ENCODE assay signal across 14 cellular contexts in the genomic region with DNA sequence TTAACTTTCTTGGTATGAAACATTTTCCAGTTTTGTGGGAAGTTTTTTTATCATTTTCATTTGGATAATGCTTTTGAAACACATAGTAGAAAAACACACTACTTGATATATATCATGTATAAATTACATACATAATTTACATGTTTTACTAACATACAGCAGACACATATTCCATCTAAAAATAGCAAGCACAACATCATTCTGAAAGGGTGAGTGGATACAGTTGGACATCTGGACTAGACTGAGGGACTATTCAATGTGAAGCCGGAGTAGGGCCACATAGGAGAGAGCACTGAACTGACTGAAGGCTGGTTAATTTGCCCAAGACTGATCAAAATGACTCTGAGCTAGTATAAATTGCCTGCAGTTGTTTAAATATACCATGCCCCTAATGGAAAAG. TPM values are rescaled to one million over a fixed set of nuclear protein-coding genes. Genes with fewer than 3 reads are reported as not detected.
DNase-seq lines count a peak whose midpoint lies in the region; ATAC-seq and TF ChIP-seq lines count a peak whose summit lies in the region.
"Had no signal": no experiment of that assay in that cellular context is flagged by ENCODE, and none has a peak within 500 bp of the region (broad histone marks: within the 10 kb centered on the region; RNA-seq: fewer than 3 reads in every experiment).

No MANE protein-coding gene starts in this region.

- H3K4me3 ChIP-seq in Panc1 (ENCODE audit: low read depth in 2 of 2, low read length in 2 of 2) = no peak overlapping the region
- H3K4me3 ChIP-seq: transverse colon had no signal

- H3K36me3 Mint-ChIP-seq in naive thymus-derived CD8-positive, alpha-beta T cell = no peaks in the 10 kb centered on the region

- H3K9me3 Mint-ChIP-seq in naive thymus-derived CD8-positive, alpha-beta T cell = no peaks in the 10 kb centered on the region
- H3K9me3 Mint-ChIP-seq: activated CD4-positive, alpha-beta T cell treated with anti-CD3 and anti-CD28 coated beads, Interleukin-2, amount 10 ng/mL, durations not matched to agents 7 days and 5 days had no signal

- H3K27ac ChIP-seq in Panc1 (ENCODE audit: low read length) = peak overlapping the region; percentile 100; the same call in 1 of the 2 replicates
- H3K27ac ChIP-seq: epithelial cell of prostate, RWPE1 had no signal

- TF ChIP-seq CTCF in Panc1 (IDR thresholded peaks at IDR 0.05) = no peak

- peaks cover 49% of the 10 kb centered on the region for H3K4me1 ChIP-seq in Panc1 (ENCODE audit: control insufficient read depth, insufficient read depth, low read length)

- POLR2A ChIA-PET in Panc1 (lab: Charles Lee) = no interaction called here
- POLR2A ChIA-PET in naive thymus-derived CD8-positive, alpha-beta T cell (lab: Charles Lee) = no interaction called here

- peaks cover 9 to 18% (median 12%) of the 10 kb centered on the region in 4 donors for H3K4me1 Mint-ChIP-seq in naive thymus-derived CD8-positive, alpha-beta T cell

- no peaks in the 10 kb centered on the region for H3K27me3 ChIP-seq in Panc1 (ENCODE audit: control insufficient read depth, insufficient read depth, low read length)

- ATAC-seq in Panc1 (no peak), HG03439 (IDR thresholded peaks at IDR 0.05; ENCODE audit: unreplicated experiment) (no peak), GM18498 (IDR thresholded peaks at IDR 0.05; ENCODE audit: unreplicated experiment) (no peak)
- ATAC-seq in naive thymus-derived CD8-positive, alpha-beta T cell = no peak
- ATAC-seq: left cardiac atrium had no signal

- H3K27me3 Mint-ChIP-seq in naive thymus-derived CD8-positive, alpha-beta T cell = peaks cover 2 to 16% (median 12%) of the 10 kb centered on the region in 5 donors

- BruUV-seq in Panc1 (replicated peaks; lab: Mats Ljungman, UMichigan) = no TSS peak

- intact Hi-C loops in Panc1 (cut with micrococcal nuclease; ENCODE audit: unreplicated experiment) = no loop called here

- H3K27ac Mint-ChIP-seq in naive thymus-derived CD8-positive, alpha-beta T cell = no peak overlapping the region
- H3K27ac Mint-ChIP-seq: activated CD4-positive, alpha-beta T cell treated with anti-CD3 and anti-CD28 coated beads, Interleukin-2, amount 10 ng/mL, durations not matched to agents 7 days and 5 days had no signal

- no peak overlapping the region for H3K4me3 Mint-ChIP-seq in naive thymus-derived CD8-positive, alpha-beta T cell
- H3K4me3 Mint-ChIP-seq: activated CD4-positive, alpha-beta T cell treated with anti-CD3 and anti-CD28 coated beads, Interleukin-2, amount 10 ng/mL, durations not matched to agents 7 days and 5 days had no signal

- CTCF ChIA-PET in Panc1 (lab: Charles Lee) = interaction anchor here (0.6 kb wide), 1 partner anchor 24 kb away, joined by 12 read pairs; no protein-coding TSS in a partner anchor

- H3K36me3 ChIP-seq in Panc1 (ENCODE audit: control insufficient read depth, insufficient read depth, low read length) = no peaks in the 10 kb centered on the region; the same call in 1 of the 2 replicates
- H3K36me3 ChIP-seq: transverse colon had no signal

- DNase-seq in DMS 273 treated with DMSO at 0.1 percent for 48 hours (lab: John Stamatoyannopoulos, UW) = peak; percentile 81
- DNase-seq in NCI-H1092 (lab: John Stamatoyannopoulos, UW) = peak; percentile 55
- DNase-seq in Panc1 (ENCODE audit: low read depth, low spot score) = no peak
- DNase-seq in medulla oblongata (ENCODE audit: extremely low spot score) = peak; percentile 56
- no peak for DNase-seq in naive thymus-derived CD8-positive, alpha-beta T cell
- no peak for DNase-seq in hippocampal formation (lab: John Stamatoyannopoulos, UW)
- DNase-seq: activated CD4-positive, alpha-beta T cell treated with anti-CD3 and anti-CD28 coated beads, Interleukin-2, amount 10 ng/mL, durations not matched to agents 7 days and 5 days; KG1; left cardiac atrium; transverse colon had no signal

- in situ Hi-C loops in Panc1 (cut with HindIII; ENCODE audit: low pct_unique_long_range_greater_than_20kb, low sequenced_read_pairs) = no loop called here

- no peaks in the 10 kb centered on the region for H3K9me3 ChIP-seq in Panc1 (ENCODE audit: control insufficient read depth, insufficient read depth, low read depth, low read length)
- H3K9me3 ChIP-seq: transverse colon had no signal

RNA-seq across cellular contexts. Expression of a gene that starts 11.7 kb away (rescaled TPM):
- 50.4 TPM for total RNA-seq in Panc1 (2021; ENCODE audit: unreplicated experiment)
- polyA plus RNA-seq in Panc1 (2012; ENCODE audit: insufficient read length) = 32.4 TPM
- total RNA-seq in naive thymus-derived CD8-positive, alpha-beta T cell = 1 to 10 TPM; 4.0 to 4.7 TPM
- polyA plus RNA-seq in naive thymus-derived CD8-positive, alpha-beta T cell = 1 to 10 TPM; 3.9 to 6.6 (median 6.0) TPM

RNA-seq across cellular contexts. Expression of a gene that starts 21.7 kb away (rescaled TPM):
- total RNA-seq in Panc1 (2021; ENCODE audit: unreplicated experiment) = 101 TPM
- polyA plus RNA-seq in Panc1 (2012; ENCODE audit: insufficient read length) = 39.7 TPM
- total RNA-seq in naive thymus-derived CD8-positive, alpha-beta T cell = 10 to 100 TPM; 46.2 to 48.2 TPM
- 10 to 100 TPM; 46.8 to 64.5 (median 59.5) TPM for polyA plus RNA-seq in naive thymus-derived CD8-positive, alpha-beta T cell

Comparison
In these comparisons a context has a peak if more than half of its experiments do, and no peak if none do; other contexts are left out.
1. DNase-seq: peak in DMS 273 treated with DMSO at 0.1 percent for 48 hours (single experiment), NCI-H1092 (single experiment) and medulla oblongata (single experiment); none in Panc1 (single experiment), naive thymus-derived CD8-positive, alpha-beta T cell (0 of 10) and hippocampal formation (0 of 2).